11 cellular contexts compared by ENCODE assay signal in genomic region chr9:123318192-123318591, GRCh38. TPM values are rescaled to one million over a fixed set of nuclear protein-coding genes. Genes with fewer than 3 reads are reported as not detected.
DNase-seq lines count a peak whose midpoint lies in the region; ATAC-seq, FAIRE-seq and TF ChIP-seq lines count a peak whose summit lies in the region.
"Had no signal": no experiment of that assay in that cellular context is flagged by ENCODE, and none has a peak within 500 bp of the region (broad histone marks: within the 10 kb centered on the region; RNA-seq: fewer than 3 reads in every experiment).

No MANE protein-coding gene starts in this region.

- H3K4me3 ChIP-seq in BLaER1 (no peak overlapping the region), K562 (no peak overlapping the region), mesenchymal stem cell (ENCODE audit: insufficient read depth in 1 of 2, low read depth in 1 of 2, low read length in 2 of 2) (no peak overlapping the region), MM.1S (ENCODE audit: low read length) (no peak overlapping the region)
- H3K4me3 ChIP-seq: SJCRH30 had no signal

- no TSS peak for BruUV-seq in K562 (replicated peaks; lab: Mats Ljungman, UMichigan)

- intact Hi-C loops in K562 (cut with micrococcal nuclease) = no loop called here

- H2AK5ac ChIP-seq in mesenchymal stem cell (ENCODE audit: low read length, severe bottlenecking) = no peak overlapping the region

- no peaks in the 10 kb centered on the region for H3K79me1 ChIP-seq in mesenchymal stem cell (replicated peaks; ENCODE audit: low read length, poor library complexity, severe bottlenecking)

- peaks cover 10% of the 10 kb centered on the region for H3F3A ChIP-seq in MM.1S (ENCODE audit: insufficient read depth, low read length)

- no peak overlapping the region for H2BK5ac ChIP-seq in mesenchymal stem cell (ENCODE audit: low read depth, low read length, poor library complexity, severe bottlenecking)

- H4K8ac ChIP-seq in mesenchymal stem cell (ENCODE audit: low read length) = no peak overlapping the region

- no peak for FAIRE-seq in K562 (lab: Jason Lieb, UNC)

- H3K27me3 ChIP-seq in BLaER1 (no peaks in the 10 kb centered on the region), K562 (ENCODE audit: control insufficient read depth in 2 of 2, insufficient read depth in 2 of 2, low read length in 2 of 2) (no peaks in the 10 kb centered on the region), mesenchymal stem cell (ENCODE audit: control insufficient read depth in 1 of 2, insufficient read depth in 1 of 2, low read length in 2 of 2) (peaks cover 17 to 44% of the 10 kb centered on the region in 2 experiments), MM.1S (replicated peaks; ENCODE audit: insufficient read depth, low read length) (no peaks in the 10 kb centered on the region)

- H3K27ac ChIP-seq in BLaER1 (peak overlapping the region; percentile 93), K562 (ENCODE audit: extremely low read depth, low read depth, low read length) (no peak overlapping the region), mesenchymal stem cell (ENCODE audit: low read length, poor library complexity, severe bottlenecking) (no peak overlapping the region), MM.1S (ENCODE audit: low read length) (no peak overlapping the region)
- H3K27ac ChIP-seq: SJCRH30 had no signal

- no peaks in the 10 kb centered on the region for H3K9me2 ChIP-seq in MM.1S (replicated peaks; ENCODE audit: insufficient read depth, low read length)

- in situ Hi-C loops in K562 (cut with MboI) = no loop called here

- peak overlapping the region; percentile 23; the same call in 1 of the 2 replicates for H3K9ac ChIP-seq in BLaER1
- H3K9ac ChIP-seq in K562 (ENCODE audit: insufficient read depth in 1 of 2, low read depth in 2 of 2, low read length in 2 of 2) = no peak overlapping the region
- no peak overlapping the region for H3K9ac ChIP-seq in mesenchymal stem cell (ENCODE audit: low read length)
- no peak overlapping the region for H3K9ac ChIP-seq in MM.1S (ENCODE audit: low read length)

- no peak for TF ChIP-seq RAD21 in K562 (CRISPR knock-in tag; conservative IDR thresholded peaks at IDR 0.05 in 1 of 2, IDR thresholded peaks at IDR 0.05 in 1 of 2)

- H3K4me2 ChIP-seq in BLaER1 = peak overlapping the region; percentile 56
- H3K4me2 ChIP-seq in K562 (ENCODE audit: insufficient read depth, low read length) = no peak overlapping the region
- H3K4me2 ChIP-seq in mesenchymal stem cell (ENCODE audit: low read length, poor library complexity, severe bottlenecking) = no peak overlapping the region
- H3K4me2 ChIP-seq in MM.1S (ENCODE audit: low read depth, low read length) = no peak overlapping the region

- H3K36me3 ChIP-seq in BLaER1 (no peaks in the 10 kb centered on the region), K562 (ENCODE audit: control insufficient read depth, insufficient read depth, low read length) (no peaks in the 10 kb centered on the region), mesenchymal stem cell (ENCODE audit: control insufficient read depth in 1 of 2, insufficient read depth in 2 of 2, low read depth in 1 of 2, low read length in 2 of 2) (no peaks in the 10 kb centered on the region), MM.1S (replicated peaks; ENCODE audit: insufficient read depth, low read length) (no peaks in the 10 kb centered on the region)
- H3K36me3 ChIP-seq: SJCRH30 had no signal

- H3K9me3 ChIP-seq in BLaER1 (no peaks in the 10 kb centered on the region), K562 (replicated peaks; ENCODE audit: control insufficient read depth, insufficient read depth, low read depth, low read length) (no peaks in the 10 kb centered on the region), mesenchymal stem cell (ENCODE audit: control insufficient read depth, low read length) (no peaks in the 10 kb centered on the region), MM.1S (replicated peaks; ENCODE audit: insufficient read depth, low read length) (no peaks in the 10 kb centered on the region)
- H3K9me3 ChIP-seq: SJCRH30 had no signal

- DNase-seq in K562 (ENCODE audit: extremely low read depth in 1 of 4, low spot score in 3 of 4) = no peak
- no peak for DNase-seq in mesenchymal stem cell
- no peak for DNase-seq in activated T-cell treated with anti-CD3 and anti-CD28 coated beads, Interleukin-2, amount 50 U/mL, for 48 hours
- DNase-seq in NCI-H2196 (lab: John Stamatoyannopoulos, UW; ENCODE audit: unreplicated experiment) = no peak
- DNase-seq in MM.1S = no peak
- DNase-seq: SJCRH30 had no signal

- H3K4me1 ChIP-seq in BLaER1 (peaks cover 85% of the 10 kb centered on the region), K562 (replicated peaks in 1 of 2; ENCODE audit: control insufficient read depth in 2 of 2, insufficient read depth in 2 of 2, low read length in 2 of 2) (peaks cover 14 to 15% of the 10 kb centered on the region in 2 experiments; a peak in 4 of 5 replicates), mesenchymal stem cell (ENCODE audit: control insufficient read depth, insufficient read depth, low read depth, low read length) (peaks cover 5% of the 10 kb centered on the region), MM.1S (ENCODE audit: low read length) (peaks cover 21% of the 10 kb centered on the region)
- H3K4me1 ChIP-seq: SJCRH30 had no signal

- H3K79me2 ChIP-seq in K562 (ENCODE audit: control insufficient read depth, insufficient read depth, low read length) = no peaks in the 10 kb centered on the region
- no peaks in the 10 kb centered on the region for H3K79me2 ChIP-seq in MM.1S (ENCODE audit: low read length)

- no peak for TF ChIP-seq POLR2A in K562 (conservative IDR thresholded peaks at IDR 0.05)

- H3K4ac ChIP-seq in mesenchymal stem cell (ENCODE audit: low read depth in 1 of 2, low read length in 2 of 2) = no peak overlapping the region

- no peak overlapping the region for H2BK120ac ChIP-seq in mesenchymal stem cell (ENCODE audit: low read depth, low read length)

- ATAC-seq in GM19043 (IDR thresholded peaks at IDR 0.05; ENCODE audit: low read depth, unreplicated experiment) (peak; percentile 49), HG02981 (IDR thresholded peaks at IDR 0.05; ENCODE audit: unreplicated experiment) (peak; percentile 45), K562 (no peak; the same call in 2 of the 3 replicates)

- H3K18ac ChIP-seq in mesenchymal stem cell (ENCODE audit: low read depth in 1 of 2, low read length in 2 of 2) = no peak overlapping the region

- no peak overlapping the region for H4K91ac ChIP-seq in mesenchymal stem cell (ENCODE audit: low read length)

- H2AFZ ChIP-seq in K562 (ENCODE audit: low read depth, low read length) = peak overlapping the region; percentile 32
- H2AFZ ChIP-seq in mesenchymal stem cell (ENCODE audit: low read depth, low read length) = no peak overlapping the region
- H2AFZ ChIP-seq in MM.1S (ENCODE audit: low read length) = no peak overlapping the region

- H2BK15ac ChIP-seq in mesenchymal stem cell (ENCODE audit: low read depth, poor library complexity, severe bottlenecking) = no peak overlapping the region

- CTCF ChIA-PET in K562 (lab: Yijun Ruan, JAX; ENCODE audit: low intra/inter-chr PET ratio) = no interaction called here

- H3K14ac ChIP-seq in mesenchymal stem cell (ENCODE audit: low read length in 2 of 2) = no peak overlapping the region

- no peak overlapping the region for H3K23ac ChIP-seq in mesenchymal stem cell (ENCODE audit: low read length in 2 of 2)

- POLR2A ChIA-PET in K562 (lab: Yijun Ruan, JAX) = interaction anchor here (0.7 to 2.9 kb wide), 7 partner anchors 9 to 125 kb away, joined by 3 to 11 read pairs (median 4); no protein-coding TSS in a partner anchor

- no peak for TF ChIP-seq EP300 in K562 (IDR thresholded peaks at IDR 0.05; ENCODE audit: low read length)

- H3K9me1 ChIP-seq in K562 (ENCODE audit: control insufficient read depth, insufficient read depth, low read length) = no peaks in the 10 kb centered on the region

- H4K20me1 ChIP-seq in BLaER1 = no peaks in the 10 kb centered on the region
- H4K20me1 ChIP-seq in K562 (replicated peaks; ENCODE audit: control insufficient read depth, insufficient read depth, low read length) = no peaks in the 10 kb centered on the region
- no peaks in the 10 kb centered on the region for H4K20me1 ChIP-seq in MM.1S (ENCODE audit: insufficient read depth, low read length)

- no peak overlapping the region for H2BK12ac ChIP-seq in mesenchymal stem cell (ENCODE audit: low read length in 2 of 2)

- 47% methylated on average over 6 of the region's 9 CpGs for WGBS in K562 (ENCODE audit: insufficient coverage, low coverage, missing lambda C conversion rate)
- 86% methylated on average over 9 of the region's 9 CpGs for WGBS in mesenchymal stem cell

- no peak for TF ChIP-seq CTCF in K562 (IDR thresholded peaks at IDR 0.05 in 2 of 3, conservative IDR thresholded peaks at IDR 0.05 in 1 of 3; ENCODE audit: insufficient read depth in 2 of 3, low read depth in 1 of 3, low read length in 3 of 3)
- no peak for TF ChIP-seq CTCF in MM.1S (IDR thresholded peaks at IDR 0.05; ENCODE audit: low read length)

RNA-seq across cellular contexts. Expression of gene CRB2, which starts 37.8 kb away (rescaled TPM):
- 0.67 and 3.0 TPM in 2 replicates for total RNA-seq in K562 (2011; cell fraction: chromatin; rRNA removed; ENCODE audit: low replicate concordance)
- 2.5 and 3.2 TPM in 2 replicates for total RNA-seq in K562 (2011; cell fraction: nucleolus; rRNA removed)
- 0.76 and 0.88 TPM in 2 replicates for total RNA-seq in K562 (2011; cell fraction: nucleoplasm; rRNA removed)
- total RNA-seq in K562 (2014; rRNA removed) (0.53 and 0.64 TPM in 2 replicates), K562 (2014; rRNA removed; fragmentation: Illumina TruSeq; extraction: Trizol) (0.13 and 0.18 TPM in 2 replicates), K562 (2015; rRNA removed; fragmentation: Illumina TruSeq; extraction: Trizol) (0.25 and 0.38 TPM in 2 replicates), K562 (2021) (1.2 and 1.3 TPM in 2 replicates)
- polyA plus RNA-seq in K562 (2011; rRNA removed) (0.18 and 0.28 TPM in 2 replicates), K562 (2014; fragmentation: Illumina TruSeq; extraction: Trizol) (0.13 and 0.29 TPM in 2 replicates), K562 (2014; fragmentation: Nextera tagmentation; extraction: Ambion mirVana) (not detected), K562 (2014; rRNA removed) (0.43 and 0.44 TPM in 2 replicates)
- 0.19 and 0.67 TPM in 2 replicates for polyA plus RNA-seq in K562 (2011; cell fraction: cytosol; rRNA removed)
- 1.3 and 2.9 TPM in 2 replicates for polyA plus RNA-seq in K562 (2011; cell fraction: nucleus; rRNA removed)
- 0.25 and 0.68 TPM in 2 replicates for polyA plus RNA-seq in K562 (2012)
- 0.24 and 0.91 TPM in 2 replicates for polyA minus RNA-seq in K562 (2011; rRNA and poly(A)+ RNA removed)
- polyA minus RNA-seq in K562 (2011; cell fraction: cytosol; rRNA and poly(A)+ RNA removed) = 1.3 and 2.3 TPM in 2 replicates
- polyA minus RNA-seq in K562 (2011; cell fraction: nucleus; rRNA and poly(A)+ RNA removed) = 1.1 and 1.2 TPM in 2 replicates
- 0.11 TPM for polyA plus RNA-seq in mesenchymal stem cell (2013, experiment 1 of 2)
- polyA plus RNA-seq in mesenchymal stem cell (2013, experiment 2 of 2) = 0.10 TPM
- total RNA-seq: osteocyte had no signal
- polyA plus RNA-seq: CD14-positive monocyte had no signal

RNA-seq across cellular contexts. Expression of gene STRBP, which starts 49.8 kb away (rescaled TPM):
- 46.0 and 136 TPM in 2 replicates for total RNA-seq in K562 (2011; cell fraction: chromatin; rRNA removed; ENCODE audit: low replicate concordance)
- total RNA-seq in K562 (2011; cell fraction: nucleolus; rRNA removed) = 19.3 and 35.9 TPM in 2 replicates
- total RNA-seq in K562 (2011; cell fraction: nucleoplasm; rRNA removed) = 54.3 and 86.7 TPM in 2 replicates
- total RNA-seq in K562 (2014; rRNA removed) (53.8 and 55.9 TPM in 2 replicates), K562 (2014; rRNA removed; fragmentation: Illumina TruSeq; extraction: Trizol) (84.0 and 87.4 TPM in 2 replicates), K562 (2015; rRNA removed; fragmentation: Illumina TruSeq; extraction: Trizol) (67.9 and 75.3 TPM in 2 replicates), K562 (2021) (66.5 and 73.5 TPM in 2 replicates)
- polyA plus RNA-seq in K562 (2011; rRNA removed) (54.7 and 72.2 TPM in 2 replicates), K562 (2014; fragmentation: Illumina TruSeq; extraction: Trizol) (56.1 and 70.2 TPM in 2 replicates), K562 (2014; fragmentation: Nextera tagmentation; extraction: Ambion mirVana) (10 to 100 TPM; 27.7 to 27.8 TPM), K562 (2014; rRNA removed) (52.1 and 56.0 TPM in 2 replicates)
- 13.6 and 21.7 TPM in 2 replicates for polyA plus RNA-seq in K562 (2011; cell fraction: cytosol; rRNA removed)
- polyA plus RNA-seq in K562 (2011; cell fraction: nucleus; rRNA removed) = 71.8 and 82.8 TPM in 2 replicates
- 64.9 and 101 TPM in 2 replicates for polyA plus RNA-seq in K562 (2012)
- polyA minus RNA-seq in K562 (2011; rRNA and poly(A)+ RNA removed) = 77.1 and 87.7 TPM in 2 replicates
- polyA minus RNA-seq in K562 (2011; cell fraction: cytosol; rRNA and poly(A)+ RNA removed) = 22.9 and 56.2 TPM in 2 replicates
- 30.8 and 58.6 TPM in 2 replicates for polyA minus RNA-seq in K562 (2011; cell fraction: nucleus; rRNA and poly(A)+ RNA removed)
- 4.3 TPM for polyA plus RNA-seq in mesenchymal stem cell (2013, experiment 1 of 2)
- 3.1 TPM for polyA plus RNA-seq in mesenchymal stem cell (2013, experiment 2 of 2)
